In the genomic region with DNA sequence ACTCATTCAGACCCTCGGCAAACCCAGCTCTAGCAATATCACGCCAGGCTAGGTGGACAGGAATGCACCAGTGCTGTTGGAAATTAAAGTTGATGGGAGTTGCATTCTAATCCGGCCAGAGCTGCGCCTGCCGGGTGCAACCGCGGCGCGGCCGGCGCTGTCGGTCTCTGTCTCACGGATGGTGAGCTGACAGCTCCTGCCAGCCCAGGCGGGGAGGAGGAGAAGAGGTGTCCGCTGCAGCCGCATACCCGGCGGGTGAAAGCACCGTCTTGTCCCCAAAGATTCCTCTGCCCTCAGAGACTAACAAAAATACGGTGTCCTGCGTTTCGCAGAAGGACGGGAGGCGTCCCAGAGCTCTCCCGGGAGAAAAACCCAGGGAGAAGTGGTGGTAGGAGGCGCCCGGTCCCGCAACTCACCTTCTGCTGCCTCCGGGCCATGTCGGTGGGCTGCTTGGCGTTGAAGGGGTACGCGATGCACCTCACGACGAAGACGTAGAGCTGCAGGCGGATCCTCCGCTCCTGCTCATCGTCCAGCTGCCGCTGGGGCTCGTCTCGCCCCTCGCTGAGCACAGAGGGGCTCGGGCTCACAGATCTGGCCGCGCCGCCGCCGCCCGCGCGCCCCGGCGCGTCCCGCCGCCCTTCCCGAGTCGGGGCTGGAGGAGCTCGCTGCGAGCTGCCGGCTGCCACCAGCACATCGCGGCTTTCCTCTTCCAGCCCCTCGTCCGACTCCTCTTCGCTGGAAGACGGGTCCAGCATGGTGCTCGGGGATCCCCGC, we compare ENCODE assay signal across 8 cellular contexts. TPM values are rescaled to one million over a fixed set of nuclear protein-coding genes. Genes with fewer than 3 reads are reported as not detected.
DNase-seq lines count a peak whose midpoint lies in the region; ATAC-seq and TF ChIP-seq lines count a peak whose summit lies in the region.

No MANE protein-coding gene starts in this region.

- H3K4me3 ChIP-seq in esophagus muscularis mucosa (peak overlapping the region; percentile 83 to 99 (median 89)), mucosa of stomach (ENCODE audit: low read length) (peak overlapping the region; percentile 74)

- intact Hi-C loops in esophagus muscularis mucosa (cut with DNase I), result loop anchor here (5.0 to 10.0 kb wide), 2 partner anchors 272 to 669 kb away; partner anchors contain the start of gene NDUFA5

- peak overlapping the region; percentile 86 for H3K9ac ChIP-seq in mucosa of stomach (ENCODE audit: low read length)

- TF ChIP-seq POLR2A in esophagus muscularis mucosa (IDR thresholded peaks at IDR 0.05; ENCODE audit: low read depth), result no peak

- H3K36me3 ChIP-seq in esophagus muscularis mucosa (no peaks in the 10 kb centered on the region), mucosa of stomach (ENCODE audit: control insufficient read depth, insufficient read depth, low read length) (no peaks in the 10 kb centered on the region)

- ATAC-seq in GM19372 (IDR thresholded peaks at IDR 0.05; ENCODE audit: low read depth, unreplicated experiment) (peak; percentile 20), HG03354 (IDR thresholded peaks at IDR 0.05; ENCODE audit: poor library complexity, severe bottlenecking, unreplicated experiment) (peak; percentile 43), SK-N-SH treated with all-trans-retinoic acid at 6 μM for 48 hours (peak; percentile 63)

- WGBS in esophagus muscularis mucosa, result 0% methylated on average over 24 of the region's 70 CpGs

- H3K27ac ChIP-seq in esophagus muscularis mucosa (replicated peaks in 1 of 4), result peak overlapping the region; percentile 93 to 97 (median 94)

- no peak for TF ChIP-seq EP300 in esophagus muscularis mucosa (IDR thresholded peaks at IDR 0.05)

- H3K27me3 ChIP-seq in esophagus muscularis mucosa, result no peaks in the 10 kb centered on the region
- no peaks in the 10 kb centered on the region for H3K27me3 ChIP-seq in mucosa of stomach (ENCODE audit: control insufficient read depth, insufficient read depth, low read length)

- H3K9me3 ChIP-seq in esophagus muscularis mucosa, result no peaks in the 10 kb centered on the region
- H3K9me3 ChIP-seq in mucosa of stomach (ENCODE audit: control insufficient read depth, low read length), result no peaks in the 10 kb centered on the region

- DNase-seq in DMS53 treated with DMSO at 0.1 percent for 48 hours (lab: John Stamatoyannopoulos, UW; ENCODE audit: unreplicated experiment) (peak; percentile 45), esophagus muscularis mucosa (ENCODE audit: extremely low spot score) (no peak), KG1 (lab: John Stamatoyannopoulos, UW) (no peak)
- no peak for DNase-seq in activated CD8-positive, alpha-beta memory T cell treated with anti-CD3 and anti-CD28 coated beads, Interleukin-2, amount 50 U/mL, for 4 hours

- H3K4me1 ChIP-seq in esophagus muscularis mucosa (peaks cover 3 to 54% (median 45%) of the 10 kb centered on the region in 4 donors), mucosa of stomach (ENCODE audit: control insufficient read depth, insufficient read depth, low read length) (peaks cover 36% of the 10 kb centered on the region)

- TF ChIP-seq CTCF in esophagus muscularis mucosa (IDR thresholded peaks at IDR 0.05), result peak in 1 of 3 experiments; percentile 42

TF ChIP-seq in SK-N-SH treated with all-trans-retinoic acid at 6 μM for 48 hours, 23 proteins besides CTCF, POLR2A, EP300 and RAD21:
- TF ChIP-seq ZNF8 (CRISPR knock-in tag; IDR thresholded peaks at IDR 0.05), result no peak
- TF ChIP-seq ARNTL (CRISPR knock-in tag; IDR thresholded peaks at IDR 0.05; ENCODE audit: borderline replicate concordance, low read depth), result no peak
- no peak for TF ChIP-seq ISL1 (CRISPR knock-in tag; IDR thresholded peaks at IDR 0.05)
- no peak for TF ChIP-seq OSR1 (CRISPR knock-in tag; IDR thresholded peaks at IDR 0.05)
- no peak for TF ChIP-seq ESRRG (CRISPR knock-in tag; IDR thresholded peaks at IDR 0.05)
- TF ChIP-seq ZC3H10 (CRISPR knock-in tag; IDR thresholded peaks at IDR 0.05), result no peak
- no peak for TF ChIP-seq CSDC2 (CRISPR knock-in tag; IDR thresholded peaks at IDR 0.05)
- TF ChIP-seq, protein P1, sequence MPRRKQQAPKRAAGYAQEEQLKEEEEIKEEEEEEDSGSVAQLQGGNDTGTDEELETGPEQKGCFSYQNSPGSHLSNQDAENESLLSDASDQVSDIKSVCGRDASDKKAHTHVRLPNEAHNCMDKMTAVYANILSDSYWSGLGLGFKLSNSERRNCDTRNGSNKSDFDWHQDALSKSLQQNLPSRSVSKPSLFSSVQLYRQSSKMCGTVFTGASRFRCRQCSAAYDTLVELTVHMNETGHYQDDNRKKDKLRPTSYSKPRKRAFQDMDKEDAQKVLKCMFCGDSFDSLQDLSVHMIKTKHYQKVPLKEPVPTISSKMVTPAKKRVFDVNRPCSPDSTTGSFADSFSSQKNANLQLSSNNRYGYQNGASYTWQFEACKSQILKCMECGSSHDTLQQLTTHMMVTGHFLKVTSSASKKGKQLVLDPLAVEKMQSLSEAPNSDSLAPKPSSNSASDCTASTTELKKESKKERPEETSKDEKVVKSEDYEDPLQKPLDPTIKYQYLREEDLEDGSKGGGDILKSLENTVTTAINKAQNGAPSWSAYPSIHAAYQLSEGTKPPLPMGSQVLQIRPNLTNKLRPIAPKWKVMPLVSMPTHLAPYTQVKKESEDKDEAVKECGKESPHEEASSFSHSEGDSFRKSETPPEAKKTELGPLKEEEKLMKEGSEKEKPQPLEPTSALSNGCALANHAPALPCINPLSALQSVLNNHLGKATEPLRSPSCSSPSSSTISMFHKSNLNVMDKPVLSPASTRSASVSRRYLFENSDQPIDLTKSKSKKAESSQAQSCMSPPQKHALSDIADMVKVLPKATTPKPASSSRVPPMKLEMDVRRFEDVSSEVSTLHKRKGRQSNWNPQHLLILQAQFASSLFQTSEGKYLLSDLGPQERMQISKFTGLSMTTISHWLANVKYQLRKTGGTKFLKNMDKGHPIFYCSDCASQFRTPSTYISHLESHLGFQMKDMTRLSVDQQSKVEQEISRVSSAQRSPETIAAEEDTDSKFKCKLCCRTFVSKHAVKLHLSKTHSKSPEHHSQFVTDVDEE (CRISPR knock-in tag; IDR thresholded peaks at IDR 0.05), result no peak
- TF ChIP-seq, protein P2, sequence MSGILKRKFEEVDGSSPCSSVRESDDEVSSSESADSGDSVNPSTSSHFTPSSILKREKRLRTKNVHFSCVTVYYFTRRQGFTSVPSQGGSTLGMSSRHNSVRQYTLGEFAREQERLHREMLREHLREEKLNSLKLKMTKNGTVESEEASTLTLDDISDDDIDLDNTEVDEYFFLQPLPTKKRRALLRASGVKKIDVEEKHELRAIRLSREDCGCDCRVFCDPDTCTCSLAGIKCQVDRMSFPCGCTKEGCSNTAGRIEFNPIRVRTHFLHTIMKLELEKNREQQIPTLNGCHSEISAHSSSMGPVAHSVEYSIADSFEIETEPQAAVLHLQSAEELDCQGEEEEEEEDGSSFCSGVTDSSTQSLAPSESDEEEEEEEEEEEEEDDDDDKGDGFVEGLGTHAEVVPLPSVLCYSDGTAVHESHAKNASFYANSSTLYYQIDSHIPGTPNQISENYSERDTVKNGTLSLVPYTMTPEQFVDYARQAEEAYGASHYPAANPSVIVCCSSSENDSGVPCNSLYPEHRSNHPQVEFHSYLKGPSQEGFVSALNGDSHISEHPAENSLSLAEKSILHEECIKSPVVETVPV (CRISPR knock-in tag; IDR thresholded peaks at IDR 0.05), result no peak
- no peak for TF ChIP-seq ZNF70 (CRISPR knock-in tag; IDR thresholded peaks at IDR 0.05)
- TF ChIP-seq, protein P3, sequence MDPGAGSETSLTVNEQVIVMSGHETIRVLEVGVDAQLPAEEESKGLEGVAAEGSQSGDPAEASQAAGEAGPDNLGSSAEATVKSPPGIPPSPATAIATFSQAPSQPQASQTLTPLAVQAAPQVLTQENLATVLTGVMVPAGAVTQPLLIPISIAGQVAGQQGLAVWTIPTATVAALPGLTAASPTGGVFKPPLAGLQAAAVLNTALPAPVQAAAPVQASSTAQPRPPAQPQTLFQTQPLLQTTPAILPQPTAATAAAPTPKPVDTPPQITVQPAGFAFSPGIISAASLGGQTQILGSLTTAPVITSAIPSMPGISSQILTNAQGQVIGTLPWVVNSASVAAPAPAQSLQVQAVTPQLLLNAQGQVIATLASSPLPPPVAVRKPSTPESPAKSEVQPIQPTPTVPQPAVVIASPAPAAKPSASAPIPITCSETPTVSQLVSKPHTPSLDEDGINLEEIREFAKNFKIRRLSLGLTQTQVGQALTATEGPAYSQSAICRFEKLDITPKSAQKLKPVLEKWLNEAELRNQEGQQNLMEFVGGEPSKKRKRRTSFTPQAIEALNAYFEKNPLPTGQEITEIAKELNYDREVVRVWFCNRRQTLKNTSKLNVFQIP (CRISPR knock-in tag; IDR thresholded peaks at IDR 0.05; ENCODE audit: borderline replicate concordance, low read depth), result no peak
- no peak for TF ChIP-seq RARB (CRISPR knock-in tag; IDR thresholded peaks at IDR 0.05)
- no peak for TF ChIP-seq SNAI2 (CRISPR knock-in tag; IDR thresholded peaks at IDR 0.05)
- TF ChIP-seq PPARA (CRISPR knock-in tag; IDR thresholded peaks at IDR 0.05; ENCODE audit: borderline replicate concordance), result no peak
- TF ChIP-seq, protein P4, sequence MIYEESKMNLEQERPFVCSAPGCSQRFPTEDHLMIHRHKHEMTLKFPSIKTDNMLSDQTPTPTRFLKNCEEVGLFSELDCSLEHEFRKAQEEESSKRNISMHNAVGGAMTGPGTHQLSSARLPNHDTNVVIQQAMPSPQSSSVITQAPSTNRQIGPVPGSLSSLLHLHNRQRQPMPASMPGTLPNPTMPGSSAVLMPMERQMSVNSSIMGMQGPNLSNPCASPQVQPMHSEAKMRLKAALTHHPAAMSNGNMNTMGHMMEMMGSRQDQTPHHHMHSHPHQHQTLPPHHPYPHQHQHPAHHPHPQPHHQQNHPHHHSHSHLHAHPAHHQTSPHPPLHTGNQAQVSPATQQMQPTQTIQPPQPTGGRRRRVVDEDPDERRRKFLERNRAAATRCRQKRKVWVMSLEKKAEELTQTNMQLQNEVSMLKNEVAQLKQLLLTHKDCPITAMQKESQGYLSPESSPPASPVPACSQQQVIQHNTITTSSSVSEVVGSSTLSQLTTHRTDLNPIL (CRISPR knock-in tag; IDR thresholded peaks at IDR 0.05; ENCODE audit: low read depth), result no peak
- no peak for TF ChIP-seq GLIS3 (CRISPR knock-in tag; IDR thresholded peaks at IDR 0.05)
- no peak for TF ChIP-seq TOX (CRISPR knock-in tag; IDR thresholded peaks at IDR 0.05; ENCODE audit: borderline replicate concordance)
- no peak for TF ChIP-seq ZFP3 (CRISPR knock-in tag; IDR thresholded peaks at IDR 0.05)

RNA-seq across cellular contexts. Expression of gene CADPS2, which starts 0.5 kb away (rescaled TPM):
- total RNA-seq in esophagus muscularis mucosa, result 100 to 1,000 TPM in 3 of 4 donors, 10 to 100 TPM in 1; 27.3 to 154 (median 114) TPM
